ENCODE assay signal across 1 cellular context in the genomic region with DNA sequence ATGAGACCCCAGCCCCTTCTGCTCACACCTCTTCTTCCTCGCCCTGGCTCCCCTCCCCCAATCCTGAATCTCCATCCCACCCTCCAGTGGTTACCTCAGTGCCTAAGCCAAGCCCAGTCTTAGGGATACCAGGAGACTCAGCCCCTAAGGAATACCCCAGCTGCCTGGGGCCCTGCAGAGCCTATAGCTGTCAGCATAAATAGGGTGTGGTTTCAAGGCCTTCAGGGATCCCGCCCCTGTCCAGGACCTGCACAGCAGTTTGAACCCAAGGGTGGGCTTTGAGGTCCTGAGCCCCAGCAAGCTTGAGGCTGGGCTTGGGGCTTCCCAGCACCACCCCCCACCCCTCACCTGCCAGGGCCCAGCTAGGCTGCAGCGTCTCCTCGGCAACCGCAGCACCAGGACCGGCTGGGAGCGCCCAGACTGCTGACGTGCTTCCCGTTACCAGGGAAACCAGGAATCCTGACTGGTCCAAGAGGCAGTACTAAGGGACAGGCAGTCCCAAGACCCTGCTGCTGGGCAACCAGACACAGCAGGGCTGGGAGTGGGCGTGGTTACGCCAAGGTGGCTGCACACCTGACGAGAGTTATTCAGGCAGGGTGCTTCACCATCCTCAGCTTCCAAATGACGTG.
TF ChIP-seq lines count a peak whose summit lies in the region.

No MANE protein-coding gene starts in this region.

TF ChIP-seq in GM23338, 12 proteins besides CTCF, POLR2A, EP300 and RAD21 (continued from another document):
- no peak for TF ChIP-seq ZNF462 (CRISPR knock-in tag; IDR thresholded peaks at IDR 0.05)
